Comparison of ENCODE assay signal across 9 cellular contexts in the genomic region with DNA sequence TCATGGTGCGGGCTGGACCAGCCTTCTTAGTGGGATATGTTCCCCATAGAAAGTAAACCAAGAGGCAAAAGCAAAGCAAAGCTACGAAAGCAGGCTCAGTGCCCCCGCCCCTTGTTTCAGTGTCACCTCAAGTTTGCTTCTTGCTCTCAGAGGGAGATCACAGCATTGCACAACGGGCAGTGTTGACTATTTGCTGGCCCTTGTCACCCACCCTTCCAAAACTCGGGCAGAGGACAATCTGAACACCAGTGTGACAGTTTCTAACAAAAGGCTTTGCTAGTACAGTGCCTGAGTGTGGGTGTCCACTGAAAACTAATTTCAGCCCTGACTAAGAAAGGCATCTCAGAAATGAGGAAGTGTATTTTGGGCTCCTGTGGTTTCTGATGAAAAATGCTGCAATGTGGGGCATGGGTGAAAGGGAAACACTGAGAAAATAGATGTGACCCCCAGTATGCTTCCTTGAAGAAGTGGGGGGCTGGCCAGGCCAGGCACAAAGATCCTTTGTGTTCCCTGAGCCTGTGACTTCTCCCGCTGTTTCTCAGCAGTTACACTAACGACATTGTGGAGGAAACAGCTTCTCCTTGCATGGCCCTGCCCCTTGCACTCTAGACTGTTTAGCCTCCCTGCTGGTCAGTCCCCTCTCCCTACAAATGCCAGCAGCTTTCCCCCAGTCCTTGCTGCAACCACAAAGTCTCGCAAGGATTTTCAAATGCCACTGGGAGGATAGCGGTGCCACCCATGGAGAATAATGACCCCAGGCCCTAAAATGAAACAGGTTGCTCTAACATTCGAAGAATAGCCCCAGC. TPM values are rescaled to one million over a fixed set of nuclear protein-coding genes. Genes with fewer than 3 reads are reported as not detected.
A peak's percentile ranks its signal among the peaks of the same experiment; 100 is the strongest.
DNase-seq lines count a peak whose midpoint lies in the region; ATAC-seq, FAIRE-seq and TF ChIP-seq lines count a peak whose summit lies in the region.
"Had no signal": no experiment of that assay in that cellular context is flagged by ENCODE, and none has a peak within 500 bp of the region (broad histone marks: within the 10 kb centered on the region; RNA-seq: fewer than 3 reads in every experiment).

No MANE protein-coding gene starts in this region.

- 48 to 74% methylated on average over 10 of the region's 10 CpGs for WGBS in body of pancreas, 2 donors
- 33 to 44% (median 38%) methylated on average over 10 of the region's 10 CpGs for WGBS in stomach, 5 donors

- H3K4me3 ChIP-seq in body of pancreas (no peak overlapping the region), kidney (ENCODE audit: low read length in 2 of 2) (peak overlapping the region; percentile 13 to 46), stomach (no peak overlapping the region)

- peak in 2 of 3 donors; percentile 21 to 37 for TF ChIP-seq POLR2A in body of pancreas (IDR thresholded peaks at IDR 0.05)
- TF ChIP-seq POLR2A in stomach (IDR thresholded peaks at IDR 0.05) = no peak

- intact Hi-C loops in body of pancreas (cut with DNase I) = no loop called here
- intact Hi-C loops in kidney (cut with DNase I) = no loop called here
- intact Hi-C loops in stomach (cut with DNase I; ENCODE audit: low total_unique reads) = no loop called here

- H3K36me3 ChIP-seq in body of pancreas (replicated peaks in 1 of 2; ENCODE audit: insufficient read depth in 1 of 2, low read depth in 2 of 2) (no peaks in the 10 kb centered on the region), kidney (ENCODE audit: control insufficient read depth in 1 of 2, insufficient read depth in 2 of 2, low read length in 2 of 2) (no peaks in the 10 kb centered on the region), stomach (no peaks in the 10 kb centered on the region)

- FAIRE-seq in GM18507 (lab: Jason Lieb, UNC) (peak; percentile 81), kidney (lab: Jason Lieb, UNC) (no peak)

- H3K9me3 ChIP-seq in body of pancreas (no peaks in the 10 kb centered on the region), kidney (ENCODE audit: control insufficient read depth in 1 of 2, low read length in 2 of 2) (peaks cover 0 to 3% of the 10 kb centered on the region in 2 donors), stomach (no peaks in the 10 kb centered on the region)

- peak; percentile 58 for DNase-seq in GM18507 (ENCODE audit: extremely low spot score, insufficient read length, low read depth)
- DNase-seq in HCEC 1CT = peak; percentile 83
- peak; percentile 92 for DNase-seq in M059J (ENCODE audit: low read depth)
- DNase-seq in body of pancreas = peak; percentile 38 to 69 (median 53)
- no peak for DNase-seq in kidney
- no peak for DNase-seq in stomach
- DNase-seq in stimulated activated naive CD4-positive, alpha-beta T cell (lab: John Stamatoyannopoulos, UW) = no peak
- DNase-seq in DMS79 treated with DMSO at 0.1 percent for 48 hours (lab: John Stamatoyannopoulos, UW) = no peak
- DNase-seq: activated naive CD8-positive, alpha-beta T cell treated with anti-CD3 and anti-CD28 coated beads, Interleukin-2, amount 10 ng/mL, durations not matched to agents 7 days and 5 days had no signal

- H3K9ac ChIP-seq in kidney (ENCODE audit: low read length in 2 of 2) = peak overlapping the region; percentile 38 to 78

- H3K27me3 ChIP-seq in body of pancreas = no peaks in the 10 kb centered on the region
- no peaks in the 10 kb centered on the region for H3K27me3 ChIP-seq in stomach

- H3K4me1 ChIP-seq in body of pancreas (peaks cover 29% of the 10 kb centered on the region), kidney (ENCODE audit: control insufficient read depth in 1 of 2, insufficient read depth in 1 of 2, low read depth in 1 of 2, low read length in 2 of 2) (peaks cover 15 to 29% of the 10 kb centered on the region in 2 donors), stomach (peaks cover 17 to 46% (median 23%) of the 10 kb centered on the region in 4 donors)

- TF ChIP-seq EP300 in stomach (IDR thresholded peaks at IDR 0.05) = no peak

- TF ChIP-seq CTCF in body of pancreas (IDR thresholded peaks at IDR 0.05) = no peak
- no peak for TF ChIP-seq CTCF in kidney (IDR thresholded peaks at IDR 0.05; ENCODE audit: borderline replicate concordance, extremely low read depth, insufficient read depth)
- no peak for TF ChIP-seq CTCF in stomach (IDR thresholded peaks at IDR 0.05)

- H3K27ac ChIP-seq in body of pancreas (peak overlapping the region; percentile 62 to 85 (median 75)), kidney (ENCODE audit: low read depth in 2 of 2, low read length in 2 of 2) (peak overlapping the region; percentile 85 to 86), stomach (peak overlapping the region; percentile 53 to 82 (median 70))

- peak; percentile 74 for ATAC-seq in body of pancreas

RNA-seq across cellular contexts. Expression of a gene that starts 33.3 kb away (rescaled TPM):
- 0.32 TPM in 1 of 2 replicates, not detected in the other for total RNA-seq in M059J (2014; rRNA removed; shearing (Covaris generic))
- 1 to 10 TPM in 1 of 2 donors, not detected in 1; 1.0 TPM for total RNA-seq in body of pancreas
- total RNA-seq in kidney = 2.5 TPM
- 4.4 TPM for polyA plus RNA-seq in kidney (ENCODE audit: insufficient read depth, low read depth, low replicate concordance)
- total RNA-seq in stomach = 10 to 100 TPM in 1 of 5 donors, 1 to 10 TPM in 4; 1.7 to 10.6 (median 2.2) TPM
- under 1 TPM in 2 of 3 donors, not detected in 1; 0.13 to 0.19 TPM for polyA plus RNA-seq in stomach

Comparison
In these comparisons a context has a peak if more than half of its experiments do, and no peak if none do; other contexts are left out.
1. DNase-seq: peak in GM18507 (single experiment), HCEC 1CT (single experiment), M059J (single experiment) and body of pancreas (4 of 4); none in kidney (single experiment), stomach (single experiment), stimulated activated naive CD4-positive, alpha-beta T cell (0 of 6) and DMS79 treated with DMSO at 0.1 percent for 48 hours (single experiment).
2. H3K4me3 ChIP-seq: peak in kidney (2 of 2); none in body of pancreas (0 of 2) and stomach (0 of 4).
3. POLR2A ChIP-seq: peak in body of pancreas (2 of 3); none in stomach (0 of 4).
4. Peak in every context shown above with its lines, with median percentiles within 50 percentile points of each other: H3K27ac ChIP-seq.